Comparison of ENCODE assay signal across 1 cellular context in the genomic region with DNA sequence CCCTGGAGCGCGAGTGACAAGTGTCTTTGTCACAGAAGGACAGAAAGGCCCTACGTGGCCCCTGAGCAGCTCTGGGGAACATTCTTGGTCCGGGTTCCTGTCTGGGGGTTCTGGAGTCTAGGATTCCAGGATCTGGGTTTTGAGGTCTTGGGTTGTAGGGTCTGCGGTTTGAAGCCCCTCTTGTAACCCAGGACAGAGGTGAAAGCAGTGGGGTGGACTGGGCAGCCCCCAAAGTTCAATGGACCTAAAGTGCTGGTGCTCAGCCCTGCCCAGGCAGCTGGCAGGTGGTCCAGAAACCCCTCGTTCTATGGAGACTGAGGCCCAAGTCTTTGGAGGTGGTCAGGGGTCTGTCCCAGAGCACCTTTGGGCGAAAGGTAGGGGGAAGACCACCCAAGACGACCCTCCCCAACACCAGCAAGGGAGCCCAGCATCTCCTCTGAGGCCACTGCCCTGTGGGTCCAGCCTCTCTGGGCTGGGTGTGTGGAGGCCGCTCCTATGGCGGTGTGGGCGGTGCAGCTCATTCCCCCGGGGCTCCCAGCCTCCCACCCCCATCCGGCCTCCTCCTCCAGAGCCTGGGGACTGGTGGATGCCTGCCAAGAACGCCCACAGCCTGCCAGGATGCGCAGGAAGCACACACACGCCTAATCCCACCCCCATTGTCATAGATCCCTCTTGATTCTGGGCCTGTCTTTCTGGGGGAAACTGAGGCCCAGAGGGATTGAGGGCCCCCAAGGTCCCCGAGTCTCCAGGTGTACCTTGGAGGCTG.
TF ChIP-seq lines count a peak whose summit lies in the region.

No MANE protein-coding gene starts in this region.

TF ChIP-seq in HepG2, 621 proteins besides CTCF, POLR2A, EP300 and RAD21 (continued from another document and continues in another):
- TF ChIP-seq, protein P1, sequence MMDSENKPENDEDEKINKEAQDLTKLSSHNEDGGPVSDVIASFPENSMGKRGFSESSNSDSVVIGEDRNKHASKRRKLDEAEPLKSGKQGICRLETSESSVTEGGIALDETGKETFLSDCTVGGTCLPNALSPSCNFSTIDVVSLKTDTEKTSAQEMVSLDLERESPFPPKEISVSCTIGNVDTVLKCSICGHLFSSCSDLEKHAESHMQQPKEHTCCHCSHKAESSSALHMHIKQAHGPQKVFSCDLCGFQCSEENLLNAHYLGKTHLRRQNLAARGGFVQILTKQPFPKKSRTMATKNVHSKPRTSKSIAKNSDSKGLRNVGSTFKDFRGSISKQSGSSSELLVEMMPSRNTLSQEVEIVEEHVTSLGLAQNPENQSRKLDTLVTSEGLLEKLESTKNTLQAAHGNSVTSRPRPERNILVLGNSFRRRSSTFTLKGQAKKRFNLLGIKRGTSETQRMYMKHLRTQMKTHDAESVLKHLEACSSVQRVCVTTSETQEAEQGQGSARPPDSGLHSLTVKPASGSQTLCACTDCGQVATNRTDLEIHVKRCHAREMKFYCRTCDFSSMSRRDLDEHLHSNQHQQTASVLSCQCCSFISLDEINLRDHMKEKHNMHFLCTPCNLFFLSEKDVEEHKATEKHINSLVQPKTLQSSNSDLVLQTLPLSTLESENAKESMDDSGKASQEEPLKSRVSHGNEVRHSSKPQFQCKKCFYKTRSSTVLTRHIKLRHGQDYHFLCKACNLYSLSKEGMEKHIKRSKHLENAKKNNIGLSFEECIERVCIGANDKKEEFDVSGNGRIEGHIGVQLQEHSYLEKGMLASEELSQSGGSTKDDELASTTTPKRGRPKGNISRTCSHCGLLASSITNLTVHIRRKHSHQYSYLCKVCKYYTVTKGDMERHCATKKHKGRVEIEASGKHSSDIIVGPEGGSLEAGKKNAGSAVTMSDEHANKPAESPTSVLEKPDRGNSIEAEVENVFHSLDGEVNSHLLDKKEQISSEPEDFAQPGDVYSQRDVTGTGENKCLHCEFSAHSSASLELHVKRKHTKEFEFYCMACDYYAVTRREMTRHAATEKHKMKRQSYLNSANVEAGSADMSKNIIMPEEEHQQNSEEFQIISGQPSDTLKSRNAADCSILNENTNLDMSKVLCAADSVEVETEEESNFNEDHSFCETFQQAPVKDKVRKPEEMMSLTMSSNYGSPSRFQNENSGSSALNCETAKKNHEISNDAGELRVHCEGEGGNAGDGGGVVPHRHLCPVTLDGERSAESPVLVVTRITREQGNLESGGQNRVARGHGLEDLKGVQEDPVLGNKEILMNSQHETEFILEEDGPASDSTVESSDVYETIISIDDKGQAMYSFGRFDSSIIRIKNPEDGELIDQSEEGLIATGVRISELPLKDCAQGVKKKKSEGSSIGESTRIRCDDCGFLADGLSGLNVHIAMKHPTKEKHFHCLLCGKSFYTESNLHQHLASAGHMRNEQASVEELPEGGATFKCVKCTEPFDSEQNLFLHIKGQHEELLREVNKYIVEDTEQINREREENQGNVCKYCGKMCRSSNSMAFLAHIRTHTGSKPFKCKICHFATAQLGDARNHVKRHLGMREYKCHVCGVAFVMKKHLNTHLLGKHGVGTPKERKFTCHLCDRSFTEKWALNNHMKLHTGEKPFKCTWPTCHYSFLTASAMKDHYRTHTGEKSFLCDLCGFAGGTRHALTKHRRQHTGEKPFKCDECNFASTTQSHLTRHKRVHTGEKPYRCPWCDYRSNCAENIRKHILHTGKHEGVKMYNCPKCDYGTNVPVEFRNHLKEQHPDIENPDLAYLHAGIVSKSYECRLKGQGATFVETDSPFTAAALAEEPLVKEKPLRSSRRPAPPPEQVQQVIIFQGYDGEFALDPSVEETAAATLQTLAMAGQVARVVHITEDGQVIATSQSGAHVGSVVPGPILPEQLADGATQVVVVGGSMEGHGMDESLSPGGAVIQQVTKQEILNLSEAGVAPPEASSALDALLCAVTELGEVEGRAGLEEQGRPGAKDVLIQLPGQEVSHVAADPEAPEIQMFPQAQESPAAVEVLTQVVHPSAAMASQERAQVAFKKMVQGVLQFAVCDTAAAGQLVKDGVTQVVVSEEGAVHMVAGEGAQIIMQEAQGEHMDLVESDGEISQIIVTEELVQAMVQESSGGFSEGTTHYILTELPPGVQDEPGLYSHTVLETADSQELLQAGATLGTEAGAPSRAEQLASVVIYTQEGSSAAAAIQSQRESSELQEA (CRISPR knock-in tag; IDR thresholded peaks at IDR 0.05; ENCODE audit: not compliant biosample characterization): peak; percentile 47
- peak; percentile 61 for TF ChIP-seq POLR2AphosphoS5 (IDR thresholded peaks at IDR 0.05; ENCODE audit: low read depth, low read length)
- TF ChIP-seq, protein P2, sequence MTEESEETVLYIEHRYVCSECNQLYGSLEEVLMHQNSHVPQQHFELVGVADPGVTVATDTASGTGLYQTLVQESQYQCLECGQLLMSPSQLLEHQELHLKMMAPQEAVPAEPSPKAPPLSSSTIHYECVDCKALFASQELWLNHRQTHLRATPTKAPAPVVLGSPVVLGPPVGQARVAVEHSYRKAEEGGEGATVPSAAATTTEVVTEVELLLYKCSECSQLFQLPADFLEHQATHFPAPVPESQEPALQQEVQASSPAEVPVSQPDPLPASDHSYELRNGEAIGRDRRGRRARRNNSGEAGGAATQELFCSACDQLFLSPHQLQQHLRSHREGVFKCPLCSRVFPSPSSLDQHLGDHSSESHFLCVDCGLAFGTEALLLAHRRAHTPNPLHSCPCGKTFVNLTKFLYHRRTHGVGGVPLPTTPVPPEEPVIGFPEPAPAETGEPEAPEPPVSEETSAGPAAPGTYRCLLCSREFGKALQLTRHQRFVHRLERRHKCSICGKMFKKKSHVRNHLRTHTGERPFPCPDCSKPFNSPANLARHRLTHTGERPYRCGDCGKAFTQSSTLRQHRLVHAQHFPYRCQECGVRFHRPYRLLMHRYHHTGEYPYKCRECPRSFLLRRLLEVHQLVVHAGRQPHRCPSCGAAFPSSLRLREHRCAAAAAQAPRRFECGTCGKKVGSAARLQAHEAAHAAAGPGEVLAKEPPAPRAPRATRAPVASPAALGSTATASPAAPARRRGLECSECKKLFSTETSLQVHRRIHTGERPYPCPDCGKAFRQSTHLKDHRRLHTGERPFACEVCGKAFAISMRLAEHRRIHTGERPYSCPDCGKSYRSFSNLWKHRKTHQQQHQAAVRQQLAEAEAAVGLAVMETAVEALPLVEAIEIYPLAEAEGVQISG (CRISPR knock-in tag; IDR thresholded peaks at IDR 0.05): peak; percentile 22; the same call in 1 of the 2 replicates
- TF ChIP-seq SOX6 (IDR thresholded peaks at IDR 0.05): no peak
- TF ChIP-seq SOX6 (CRISPR knock-in tag; IDR thresholded peaks at IDR 0.05): no peak
- TF ChIP-seq KDM2A (CRISPR knock-in tag; IDR thresholded peaks at IDR 0.05; ENCODE audit: borderline replicate concordance, low read depth): peak; percentile 28; the same call in 1 of the 2 replicates
- TF ChIP-seq ZNF766 (CRISPR knock-in tag; IDR thresholded peaks at IDR 0.05; ENCODE audit: borderline replicate concordance): no peak
- TF ChIP-seq, protein P3, sequence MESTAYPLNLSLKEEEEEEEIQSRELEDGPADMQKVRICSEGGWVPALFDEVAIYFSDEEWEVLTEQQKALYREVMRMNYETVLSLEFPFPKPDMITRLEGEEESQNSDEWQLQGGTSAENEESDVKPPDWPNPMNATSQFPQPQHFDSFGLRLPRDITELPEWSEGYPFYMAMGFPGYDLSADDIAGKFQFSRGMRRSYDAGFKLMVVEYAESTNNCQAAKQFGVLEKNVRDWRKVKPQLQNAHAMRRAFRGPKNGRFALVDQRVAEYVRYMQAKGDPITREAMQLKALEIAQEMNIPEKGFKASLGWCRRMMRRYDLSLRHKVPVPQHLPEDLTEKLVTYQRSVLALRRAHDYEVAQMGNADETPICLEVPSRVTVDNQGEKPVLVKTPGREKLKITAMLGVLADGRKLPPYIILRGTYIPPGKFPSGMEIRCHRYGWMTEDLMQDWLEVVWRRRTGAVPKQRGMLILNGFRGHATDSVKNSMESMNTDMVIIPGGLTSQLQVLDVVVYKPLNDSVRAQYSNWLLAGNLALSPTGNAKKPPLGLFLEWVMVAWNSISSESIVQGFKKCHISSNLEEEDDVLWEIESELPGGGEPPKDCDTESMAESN (CRISPR knock-in tag; conservative IDR thresholded peaks at IDR 0.05): peak; percentile 25; the same call in 1 of the 2 replicates
- TF ChIP-seq ELF3 (CRISPR knock-in tag; IDR thresholded peaks at IDR 0.05): peak; percentile 10; the same call in 1 of the 2 replicates
- TF ChIP-seq, protein P4, sequence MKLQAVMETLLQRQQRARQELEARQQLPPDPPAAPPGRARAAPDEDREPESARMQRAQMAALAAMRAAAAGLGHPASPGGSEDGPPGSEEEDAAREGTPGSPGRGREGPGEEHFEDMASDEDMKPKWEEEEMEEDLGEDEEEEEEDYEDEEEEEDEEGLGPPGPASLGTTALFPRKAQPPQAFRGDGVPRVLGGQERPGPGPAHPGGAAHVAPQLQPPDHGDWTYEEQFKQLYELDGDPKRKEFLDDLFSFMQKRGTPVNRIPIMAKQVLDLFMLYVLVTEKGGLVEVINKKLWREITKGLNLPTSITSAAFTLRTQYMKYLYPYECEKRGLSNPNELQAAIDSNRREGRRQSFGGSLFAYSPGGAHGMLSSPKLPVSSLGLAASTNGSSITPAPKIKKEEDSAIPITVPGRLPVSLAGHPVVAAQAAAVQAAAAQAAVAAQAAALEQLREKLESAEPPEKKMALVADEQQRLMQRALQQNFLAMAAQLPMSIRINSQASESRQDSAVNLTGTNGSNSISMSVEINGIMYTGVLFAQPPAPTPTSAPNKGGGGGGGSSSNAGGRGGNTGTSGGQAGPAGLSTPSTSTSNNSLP (IDR thresholded peaks at IDR 0.05; ENCODE audit: low read depth, low read length): no peak
- TF ChIP-seq TAF15 (IDR thresholded peaks at IDR 0.05; ENCODE audit: low read depth, low read length, poor library complexity, severe bottlenecking): no peak
- TF ChIP-seq NCOA2 (CRISPR knock-in tag; IDR thresholded peaks at IDR 0.05): no peak; the same call in 1 of the 2 replicates
- TF ChIP-seq, protein P5, sequence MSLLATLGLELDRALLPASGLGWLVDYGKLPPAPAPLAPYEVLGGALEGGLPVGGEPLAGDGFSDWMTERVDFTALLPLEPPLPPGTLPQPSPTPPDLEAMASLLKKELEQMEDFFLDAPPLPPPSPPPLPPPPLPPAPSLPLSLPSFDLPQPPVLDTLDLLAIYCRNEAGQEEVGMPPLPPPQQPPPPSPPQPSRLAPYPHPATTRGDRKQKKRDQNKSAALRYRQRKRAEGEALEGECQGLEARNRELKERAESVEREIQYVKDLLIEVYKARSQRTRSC (CRISPR knock-in tag; IDR thresholded peaks at IDR 0.05; ENCODE audit: low read depth): 0 out of 2 replicates have a peak, but pooled peaks have one; percentile 13
- TF ChIP-seq SMC3 (IDR thresholded peaks at IDR 0.05; ENCODE audit: low read length): no peak
- peak; percentile 31; the same call in 1 of the 2 replicates for TF ChIP-seq HIVEP1 (CRISPR knock-in tag; IDR thresholded peaks at IDR 0.05)
- 0 out of 2 replicates have a peak, but pooled peaks have one; percentile 10 for TF ChIP-seq ZZZ3 (CRISPR knock-in tag; IDR thresholded peaks at IDR 0.05; ENCODE audit: borderline replicate concordance)
- TF ChIP-seq TGIF2 (CRISPR knock-in tag; IDR thresholded peaks at IDR 0.05): 0 out of 2 replicates have a peak, but pooled peaks have one; percentile 18
- TF ChIP-seq, protein P6, sequence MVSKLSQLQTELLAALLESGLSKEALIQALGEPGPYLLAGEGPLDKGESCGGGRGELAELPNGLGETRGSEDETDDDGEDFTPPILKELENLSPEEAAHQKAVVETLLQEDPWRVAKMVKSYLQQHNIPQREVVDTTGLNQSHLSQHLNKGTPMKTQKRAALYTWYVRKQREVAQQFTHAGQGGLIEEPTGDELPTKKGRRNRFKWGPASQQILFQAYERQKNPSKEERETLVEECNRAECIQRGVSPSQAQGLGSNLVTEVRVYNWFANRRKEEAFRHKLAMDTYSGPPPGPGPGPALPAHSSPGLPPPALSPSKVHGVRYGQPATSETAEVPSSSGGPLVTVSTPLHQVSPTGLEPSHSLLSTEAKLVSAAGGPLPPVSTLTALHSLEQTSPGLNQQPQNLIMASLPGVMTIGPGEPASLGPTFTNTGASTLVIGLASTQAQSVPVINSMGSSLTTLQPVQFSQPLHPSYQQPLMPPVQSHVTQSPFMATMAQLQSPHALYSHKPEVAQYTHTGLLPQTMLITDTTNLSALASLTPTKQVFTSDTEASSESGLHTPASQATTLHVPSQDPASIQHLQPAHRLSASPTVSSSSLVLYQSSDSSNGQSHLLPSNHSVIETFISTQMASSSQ (IDR thresholded peaks at IDR 0.05; ENCODE audit: low read depth): no peak
- TF ChIP-seq, protein P6 (CRISPR knock-in tag; IDR thresholded peaks at IDR 0.05; ENCODE audit: borderline replicate concordance): 0 out of 2 replicates have a peak, but pooled peaks have one; percentile 24
- TF ChIP-seq ZC3H13 (CRISPR knock-in tag; IDR thresholded peaks at IDR 0.05): 0 out of 2 replicates have a peak, but pooled peaks have one; percentile 8
- TF ChIP-seq GTF3A (CRISPR knock-in tag; conservative IDR thresholded peaks at IDR 0.05): no peak
- TF ChIP-seq, protein P7, sequence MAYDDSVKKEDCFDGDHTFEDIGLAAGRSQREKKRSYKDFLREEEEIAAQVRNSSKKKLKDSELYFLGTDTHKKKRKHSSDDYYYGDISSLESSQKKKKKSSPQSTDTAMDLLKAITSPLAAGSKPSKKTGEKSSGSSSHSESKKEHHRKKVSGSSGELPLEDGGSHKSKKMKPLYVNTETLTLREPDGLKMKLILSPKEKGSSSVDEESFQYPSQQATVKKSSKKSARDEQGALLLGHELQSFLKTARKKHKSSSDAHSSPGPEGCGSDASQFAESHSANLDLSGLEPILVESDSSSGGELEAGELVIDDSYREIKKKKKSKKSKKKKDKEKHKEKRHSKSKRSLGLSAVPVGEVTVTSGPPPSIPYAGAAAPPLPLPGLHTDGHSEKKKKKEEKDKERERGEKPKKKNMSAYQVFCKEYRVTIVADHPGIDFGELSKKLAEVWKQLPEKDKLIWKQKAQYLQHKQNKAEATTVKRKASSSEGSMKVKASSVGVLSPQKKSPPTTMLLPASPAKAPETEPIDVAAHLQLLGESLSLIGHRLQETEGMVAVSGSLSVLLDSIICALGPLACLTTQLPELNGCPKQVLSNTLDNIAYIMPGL (CRISPR knock-in tag; IDR thresholded peaks at IDR 0.05; ENCODE audit: borderline replicate concordance in 1 of 2, low read depth in 1 of 2): no peak
- no peak for TF ChIP-seq HDAC6 (IDR thresholded peaks at IDR 0.05; ENCODE audit: low read depth, low read length)
- 0 out of 2 replicates have a peak, but pooled peaks have one; percentile 21 for TF ChIP-seq STAT5B (CRISPR knock-in tag; IDR thresholded peaks at IDR 0.05)
- TF ChIP-seq, protein P8, sequence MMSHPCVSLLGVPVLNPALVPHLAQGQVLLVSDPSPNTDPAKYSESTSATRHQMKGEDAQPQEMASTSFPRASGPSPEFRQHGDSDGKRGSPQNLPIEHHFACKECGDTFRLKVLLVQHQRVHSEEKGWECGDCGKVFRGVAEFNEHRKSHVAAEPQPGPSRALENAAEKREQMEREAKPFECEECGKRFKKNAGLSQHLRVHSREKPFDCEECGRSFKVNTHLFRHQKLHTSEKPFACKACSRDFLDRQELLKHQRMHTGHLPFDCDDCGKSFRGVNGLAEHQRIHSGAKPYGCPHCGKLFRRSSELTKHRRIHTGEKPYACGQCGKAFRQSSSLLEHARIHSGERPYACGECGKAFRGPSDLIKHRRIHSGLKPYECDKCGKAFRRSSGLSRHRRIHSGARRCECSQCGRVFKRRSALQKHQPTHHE (CRISPR knock-in tag; IDR thresholded peaks at IDR 0.05; ENCODE audit: borderline replicate concordance): peak; percentile 2; the same call in 1 of the 2 replicates
